9 cellular contexts compared by ENCODE assay signal in the genomic region with DNA sequence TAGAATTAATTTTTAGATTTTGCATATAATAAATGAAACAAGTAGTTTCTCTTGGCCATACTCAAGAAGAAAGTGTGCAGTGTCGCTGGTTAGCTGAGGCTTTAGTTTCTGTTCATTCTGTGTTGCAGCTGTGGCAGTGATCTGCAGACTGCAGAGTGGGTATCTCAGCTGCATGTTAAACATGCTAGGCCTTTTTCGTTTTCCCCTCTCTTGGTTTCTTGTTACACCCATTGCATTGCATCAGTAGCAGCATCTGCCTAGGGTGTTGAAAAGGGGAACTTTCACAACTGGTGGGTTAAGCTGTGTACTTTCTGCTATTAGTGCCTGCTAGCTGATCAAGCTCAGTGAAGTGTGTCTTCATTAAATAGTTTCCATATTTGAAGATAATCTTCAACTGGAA. TPM values are rescaled to one million over a fixed set of nuclear protein-coding genes. Genes with fewer than 3 reads are reported as not detected.
DNase-seq lines count a peak whose midpoint lies in the region; ATAC-seq and TF ChIP-seq lines count a peak whose summit lies in the region.
"Had no signal": no experiment of that assay in that cellular context is flagged by ENCODE, and none has a peak within 500 bp of the region (broad histone marks: within the 10 kb centered on the region; RNA-seq: fewer than 3 reads in every experiment).

No MANE protein-coding gene starts in this region.

- no peaks in the 10 kb centered on the region for H3K9me3 ChIP-seq in Peyer's patch
- no peaks in the 10 kb centered on the region for H3K9me3 ChIP-seq in right lobe of liver
- H3K9me3 ChIP-seq in CD4-positive, alpha-beta T cell (ENCODE audit: control insufficient read depth, low read length): no peaks in the 10 kb centered on the region

- intact Hi-C loops in right lobe of liver (cut with DNase I): no loop called here
- intact Hi-C loops in CD4-positive, alpha-beta T cell (cut with DNase I, micrococcal nuclease): no loop called here

- H3K4me3 Mint-ChIP-seq in activated CD8-positive, alpha-beta memory T cell treated with anti-CD3 and anti-CD28 coated beads, Interleukin-2, amount 10 ng/mL, durations not matched to agents 7 days and 5 days: no peak overlapping the region
- H3K4me3 Mint-ChIP-seq in CD4-positive, alpha-beta T cell: no peak overlapping the region

- POLR2A ChIA-PET in CD4-positive, alpha-beta T cell (lab: Charles Lee): no interaction called here

- TF ChIP-seq CTCF in Peyer's patch (IDR thresholded peaks at IDR 0.05): no peak
- TF ChIP-seq CTCF in right lobe of liver (IDR thresholded peaks at IDR 0.05): no peak
- no peak for TF ChIP-seq CTCF in CD4-positive, alpha-beta T cell (IDR thresholded peaks at IDR 0.05)

- H3K4me3 ChIP-seq in Peyer's patch: no peak overlapping the region
- no peak overlapping the region for H3K4me3 ChIP-seq in right lobe of liver

- TF ChIP-seq POLR2A in Peyer's patch (IDR thresholded peaks at IDR 0.05) (no peak), right lobe of liver (IDR thresholded peaks at IDR 0.05) (no peak)

- no peak overlapping the region for H3K27ac Mint-ChIP-seq in activated CD8-positive, alpha-beta memory T cell treated with anti-CD3 and anti-CD28 coated beads, Interleukin-2, amount 10 ng/mL, durations not matched to agents 7 days and 5 days
- H3K27ac Mint-ChIP-seq in CD4-positive, alpha-beta T cell: no peak overlapping the region

- peaks cover 0 to 5% (median 0%) of the 10 kb centered on the region in 4 donors for H3K4me1 ChIP-seq in Peyer's patch
- H3K4me1 ChIP-seq in right lobe of liver: no peaks in the 10 kb centered on the region

- no peak for DNase-seq in activated CD8-positive, alpha-beta memory T cell treated with anti-CD3 and anti-CD28 coated beads, Interleukin-2, amount 10 ng/mL, durations not matched to agents 7 days and 5 days
- DNase-seq in activated CD8-positive, alpha-beta memory T cell treated with anti-CD3 and anti-CD28 coated beads for 24 hours: no peak
- DNase-seq in Peyer's patch: peak in 2 of 3 donors; percentile 33 to 63
- DNase-seq in right lobe of liver: no peak
- no peak for DNase-seq in iPS-NIHi7 (ENCODE audit: extremely low spot score)
- no peak for DNase-seq in CD4-positive, alpha-beta T cell

- no peaks in the 10 kb centered on the region for H3K27me3 ChIP-seq in Peyer's patch
- no peaks in the 10 kb centered on the region for H3K27me3 ChIP-seq in right lobe of liver
- H3K27me3 ChIP-seq in CD4-positive, alpha-beta T cell (ENCODE audit: control insufficient read depth, insufficient read depth, low read length): no peaks in the 10 kb centered on the region

- 58% methylated on average over 2 of the region's 2 CpGs for WGBS in right lobe of liver (ENCODE audit: insufficient coverage, low coverage, low lambda C conversion rate, missing lambda C conversion rate)

- H3K9me3 Mint-ChIP-seq in activated CD8-positive, alpha-beta memory T cell treated with anti-CD3 and anti-CD28 coated beads, Interleukin-2, amount 10 ng/mL, durations not matched to agents 7 days and 5 days (ENCODE audit: low read depth): no peaks in the 10 kb centered on the region
- H3K9me3 Mint-ChIP-seq in CD4-positive, alpha-beta T cell: no peaks in the 10 kb centered on the region

- peak; percentile 23 for ATAC-seq in activated CD8-positive, alpha-beta memory T cell treated with anti-CD3 and anti-CD28 coated beads, Interleukin-2, amount 10 ng/mL, durations not matched to agents 7 days and 5 days
- ATAC-seq in HG03039 (IDR thresholded peaks at IDR 0.05; ENCODE audit: unreplicated experiment) (peak; percentile 99), right lobe of liver (peak; percentile 38 to 68 (median 55)), SK-N-SH treated with all-trans-retinoic acid at 6 μM for 48 hours (no peak; the same call in 2 of the 3 replicates)
- no peak for ATAC-seq in CD4-positive, alpha-beta T cell (ENCODE audit: poor library complexity)

- H3K36me3 Mint-ChIP-seq in activated CD8-positive, alpha-beta memory T cell treated with anti-CD3 and anti-CD28 coated beads, Interleukin-2, amount 10 ng/mL, durations not matched to agents 7 days and 5 days: peaks cover 15% of the 10 kb centered on the region
- peaks cover 71% of the 10 kb centered on the region for H3K36me3 Mint-ChIP-seq in CD4-positive, alpha-beta T cell (ENCODE audit: low read depth)

- CTCF ChIA-PET in activated CD8-positive, alpha-beta memory T cell treated with anti-CD3 and anti-CD28 coated beads, Interleukin-2, amount 10 ng/mL, durations not matched to agents 7 days and 5 days (lab: Charles Lee): interaction anchor here (1.2 to 3.1 kb wide), 4 partner anchors 9 to 221 kb away, joined by 3 to 13 read pairs (median 6); no protein-coding TSS in a partner anchor
- CTCF ChIA-PET in CD4-positive, alpha-beta T cell (lab: Charles Lee): no interaction called here

- H3K4me1 Mint-ChIP-seq in activated CD8-positive, alpha-beta memory T cell treated with anti-CD3 and anti-CD28 coated beads, Interleukin-2, amount 10 ng/mL, durations not matched to agents 7 days and 5 days: peaks cover 17% of the 10 kb centered on the region
- peaks cover 48% of the 10 kb centered on the region for H3K4me1 Mint-ChIP-seq in CD4-positive, alpha-beta T cell (ENCODE audit: low read depth)

- H3K27ac ChIP-seq in Peyer's patch: no peak overlapping the region
- H3K27ac ChIP-seq in right lobe of liver: no peak overlapping the region
- no peak overlapping the region for H3K27ac ChIP-seq in CD4-positive, alpha-beta T cell (ENCODE audit: low read depth, low read length)
- H3K27ac ChIP-seq: C4-2B had no signal

- peaks cover 0 to 23% (median 0%) of the 10 kb centered on the region in 3 donors for H3K36me3 ChIP-seq in Peyer's patch
- H3K36me3 ChIP-seq in right lobe of liver: peaks cover 0 to 16% (median 8%) of the 10 kb centered on the region in 4 donors

- no peaks in the 10 kb centered on the region for H3K27me3 Mint-ChIP-seq in activated CD8-positive, alpha-beta memory T cell treated with anti-CD3 and anti-CD28 coated beads, Interleukin-2, amount 10 ng/mL, durations not matched to agents 7 days and 5 days
- H3K27me3 Mint-ChIP-seq in CD4-positive, alpha-beta T cell: no peaks in the 10 kb centered on the region

TF ChIP-seq in SK-N-SH treated with all-trans-retinoic acid at 6 μM for 48 hours, 23 proteins besides CTCF, POLR2A, EP300 and RAD21 (continues in another document):
- TF ChIP-seq TCF4 (CRISPR knock-in tag; IDR thresholded peaks at IDR 0.05; ENCODE audit: borderline replicate concordance) (no peak), TSHZ2 (CRISPR knock-in tag; IDR thresholded peaks at IDR 0.05) (no peak), ZNF70 (CRISPR knock-in tag; IDR thresholded peaks at IDR 0.05) (no peak), TOX (CRISPR knock-in tag; IDR thresholded peaks at IDR 0.05; ENCODE audit: borderline replicate concordance) (no peak), ZNF8 (CRISPR knock-in tag; IDR thresholded peaks at IDR 0.05) (no peak), ZC3H10 (CRISPR knock-in tag; IDR thresholded peaks at IDR 0.05) (no peak), OSR1 (CRISPR knock-in tag; IDR thresholded peaks at IDR 0.05) (no peak), ZFP3 (CRISPR knock-in tag; IDR thresholded peaks at IDR 0.05) (no peak)
- TF ChIP-seq, protein P1, sequence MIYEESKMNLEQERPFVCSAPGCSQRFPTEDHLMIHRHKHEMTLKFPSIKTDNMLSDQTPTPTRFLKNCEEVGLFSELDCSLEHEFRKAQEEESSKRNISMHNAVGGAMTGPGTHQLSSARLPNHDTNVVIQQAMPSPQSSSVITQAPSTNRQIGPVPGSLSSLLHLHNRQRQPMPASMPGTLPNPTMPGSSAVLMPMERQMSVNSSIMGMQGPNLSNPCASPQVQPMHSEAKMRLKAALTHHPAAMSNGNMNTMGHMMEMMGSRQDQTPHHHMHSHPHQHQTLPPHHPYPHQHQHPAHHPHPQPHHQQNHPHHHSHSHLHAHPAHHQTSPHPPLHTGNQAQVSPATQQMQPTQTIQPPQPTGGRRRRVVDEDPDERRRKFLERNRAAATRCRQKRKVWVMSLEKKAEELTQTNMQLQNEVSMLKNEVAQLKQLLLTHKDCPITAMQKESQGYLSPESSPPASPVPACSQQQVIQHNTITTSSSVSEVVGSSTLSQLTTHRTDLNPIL (CRISPR knock-in tag; IDR thresholded peaks at IDR 0.05; ENCODE audit: low read depth): no peak

RNA-seq across cellular contexts. Expression of gene ACSL3, which starts 51.3 kb away (rescaled TPM):
- total RNA-seq in activated CD8-positive, alpha-beta memory T cell treated with anti-CD3 and anti-CD28 coated beads, Interleukin-2, amount 10 ng/mL, durations not matched to agents 7 days and 5 days: 10 to 100 TPM; 32.1 to 58.7 TPM
- 10 to 100 TPM; 25.6 to 52.2 (median 47.2) TPM for total RNA-seq in Peyer's patch
- 10 to 100 TPM; 31.1 to 73.0 (median 49.9) TPM for total RNA-seq in right lobe of liver
- total RNA-seq in CD4-positive, alpha-beta T cell: 10 to 100 TPM; 65.5 to 66.6 TPM

Comparison
In these comparisons a context has a peak if more than half of its experiments do, and no peak if none do; other contexts are left out.
1. ATAC-seq: peak in activated CD8-positive, alpha-beta memory T cell treated with anti-CD3 and anti-CD28 coated beads, Interleukin-2, amount 10 ng/mL, durations not matched to agents 7 days and 5 days (single experiment), HG03039 (single experiment) and right lobe of liver (4 of 4); none in SK-N-SH treated with all-trans-retinoic acid at 6 μM for 48 hours (single experiment) and CD4-positive, alpha-beta T cell (single experiment).
2. DNase-seq: peak in Peyer's patch (2 of 3); none in activated CD8-positive, alpha-beta memory T cell treated with anti-CD3 and anti-CD28 coated beads, Interleukin-2, amount 10 ng/mL, durations not matched to agents 7 days and 5 days (single experiment), activated CD8-positive, alpha-beta memory T cell treated with anti-CD3 and anti-CD28 coated beads for 24 hours (single experiment), right lobe of liver (0 of 3), iPS-NIHi7 (single experiment) and CD4-positive, alpha-beta T cell (0 of 10).